7 cellular contexts compared by ENCODE assay signal in the genomic region with DNA sequence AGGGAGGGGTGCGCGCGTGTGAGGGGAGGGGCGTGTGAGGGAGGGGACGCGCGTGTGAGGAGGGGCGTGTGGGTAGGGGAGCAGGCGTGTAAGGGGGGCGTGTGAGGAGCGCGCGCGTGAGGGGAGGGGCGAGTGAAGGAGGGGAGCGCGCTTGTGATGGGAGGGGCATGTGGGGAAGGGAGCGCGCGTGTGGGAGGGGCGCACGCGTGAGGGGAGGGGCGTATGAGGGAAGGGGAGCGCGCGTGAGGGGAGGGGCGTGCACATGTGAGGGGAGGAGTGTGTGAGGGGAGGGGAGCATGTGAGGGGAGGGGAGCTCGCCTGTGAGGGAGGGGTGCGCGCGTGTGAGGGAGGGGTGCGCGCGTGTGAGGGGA. TPM values are rescaled to one million over a fixed set of nuclear protein-coding genes. Genes with fewer than 3 reads are reported as not detected.
A peak's percentile ranks its signal among the peaks of the same experiment; 100 is the strongest.
DNase-seq lines count a peak whose midpoint lies in the region; ATAC-seq and TF ChIP-seq lines count a peak whose summit lies in the region.

No MANE protein-coding gene starts in this region.

- POLR2A ChIA-PET in activated CD4-positive, alpha-beta T cell treated with anti-CD3 and anti-CD28 coated beads for 36 hours (lab: Charles Lee), result interaction anchor here (0.6 to 2.9 kb wide), 2 partner anchors 16 to 18 kb away, joined by 3 to 14 read pairs; no protein-coding TSS in a partner anchor

- peak; percentile 40 for ATAC-seq in activated CD4-positive, alpha-beta T cell treated with anti-CD3 and anti-CD28 coated beads for 36 hours
- no peak for ATAC-seq in GM18498 (IDR thresholded peaks at IDR 0.05; ENCODE audit: unreplicated experiment)

- TF ChIP-seq CTCF in GM13977 (IDR thresholded peaks at IDR 0.05; ENCODE audit: extremely low read depth, insufficient read depth, missing control alignments), result no peak
- no peak for TF ChIP-seq CTCF in chondrocyte (IDR thresholded peaks at IDR 0.05)

- CTCF ChIA-PET in activated CD4-positive, alpha-beta T cell treated with anti-CD3 and anti-CD28 coated beads for 36 hours (lab: Charles Lee), result interaction anchor here (1.0 to 9.9 kb wide), 3 partner anchors 13 to 89 kb away, joined by 3 to 154 read pairs (median 8); partner anchors contain the start of gene MXI1

- intact Hi-C loops in activated CD4-positive, alpha-beta T cell treated with anti-CD3 and anti-CD28 coated beads for 36 hours (cut with DNase I, micrococcal nuclease), result loop anchor here (1.0 to 5.0 kb wide), 10 partner anchors 15 to 692 kb away; partner anchors contain the start of genes BBIP1 (in 2 of the 2), SHOC2 (in 2 of the 2), SMNDC1 (in 2 of the 2) and ADD3 (in 1 of the 2)

- no peaks in the 10 kb centered on the region for H3K27me3 Mint-ChIP-seq in activated CD4-positive, alpha-beta T cell treated with anti-CD3 and anti-CD28 coated beads for 36 hours
- H3K27me3 Mint-ChIP-seq in chondrocyte (ENCODE audit: low read depth), result no peaks in the 10 kb centered on the region

- in situ Hi-C loops in GM13977 (cut with MboI; ENCODE audit: low pct_unique_long_range_greater_than_20kb, low sequenced_read_pairs, unreplicated experiment), result no loop called here

- DNase-seq in GM13977 (ENCODE audit: low spot score) (peak; percentile 91), NCI-H2196 treated with DMSO at 0.1 percent for 48 hours (lab: John Stamatoyannopoulos, UW; ENCODE audit: unreplicated experiment) (peak; percentile 60), chondrocyte (ENCODE audit: low spot score) (peak; percentile 96), kidney tubule cell (ENCODE audit: low spot score) (peak; percentile 88)
- peak; percentile 95 for DNase-seq in activated CD4-positive, alpha-beta T cell treated with anti-CD3 and anti-CD28 coated beads for 36 hours
- DNase-seq in stimulated activated CD4-positive, alpha-beta T cell treated with anti-CD3 and anti-CD28 coated beads, Interleukin-1b, Interleukin-23, amount 100 ng/mL, for 1 hour (ENCODE audit: low read depth in 2 of 2), result peak; percentile 71 to 75

- peak overlapping the region; percentile 95 for H3K4me3 Mint-ChIP-seq in activated CD4-positive, alpha-beta T cell treated with anti-CD3 and anti-CD28 coated beads for 36 hours
- peak overlapping the region; percentile 96 for H3K4me3 Mint-ChIP-seq in chondrocyte (ENCODE audit: unreplicated experiment)

- peaks cover 17% of the 10 kb centered on the region for H3K36me3 Mint-ChIP-seq in activated CD4-positive, alpha-beta T cell treated with anti-CD3 and anti-CD28 coated beads for 36 hours (ENCODE audit: low read depth)
- peaks cover 3% of the 10 kb centered on the region for H3K36me3 Mint-ChIP-seq in chondrocyte (ENCODE audit: low read depth)

- H3K27ac Mint-ChIP-seq in activated CD4-positive, alpha-beta T cell treated with anti-CD3 and anti-CD28 coated beads for 36 hours, result peak overlapping the region; percentile 95
- peak overlapping the region; percentile 99 for H3K27ac Mint-ChIP-seq in chondrocyte (ENCODE audit: unreplicated experiment)

- H3K4me1 Mint-ChIP-seq in activated CD4-positive, alpha-beta T cell treated with anti-CD3 and anti-CD28 coated beads for 36 hours, result peaks cover 38% of the 10 kb centered on the region
- H3K4me1 Mint-ChIP-seq in chondrocyte (ENCODE audit: low read depth), result peaks cover 30% of the 10 kb centered on the region

- H3K9me3 Mint-ChIP-seq in activated CD4-positive, alpha-beta T cell treated with anti-CD3 and anti-CD28 coated beads for 36 hours (ENCODE audit: low read depth), result no peaks in the 10 kb centered on the region
- no peaks in the 10 kb centered on the region for H3K9me3 Mint-ChIP-seq in chondrocyte (ENCODE audit: low read depth)

RNA-seq across cellular contexts. Expression of gene MXI1, which starts 19.1 kb away (rescaled TPM):
- 10 to 100 TPM; 49.7 to 75.7 TPM for total RNA-seq in activated CD4-positive, alpha-beta T cell treated with anti-CD3 and anti-CD28 coated beads for 36 hours
- 17.0 to 30.2 TPM (median 26.8 TPM) in 3 replicates for total RNA-seq in chondrocyte
